12 cellular contexts compared by ENCODE assay signal in the genomic region with DNA sequence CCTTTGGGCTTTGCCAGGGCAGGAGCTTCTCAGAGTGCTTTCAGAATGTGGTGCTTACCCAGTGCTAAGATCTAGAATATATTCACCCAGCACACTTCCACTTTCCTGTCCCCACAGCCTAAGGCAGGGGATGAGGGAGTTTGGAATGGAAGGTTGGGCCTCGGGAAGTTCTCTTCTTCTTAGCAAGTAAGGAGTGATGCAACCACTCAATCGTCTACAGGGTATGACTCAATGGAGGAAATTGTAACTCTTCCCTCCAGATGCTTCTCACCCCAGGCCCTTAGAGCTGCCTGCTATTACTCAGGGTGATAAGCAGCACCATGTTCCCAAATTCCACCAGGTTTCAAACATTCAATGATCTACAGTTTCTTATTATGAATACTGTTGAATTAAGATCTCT. TPM values are rescaled to one million over a fixed set of nuclear protein-coding genes. Genes with fewer than 3 reads are reported as not detected.
A peak's percentile ranks its signal among the peaks of the same experiment; 100 is the strongest.
DNase-seq lines count a peak whose midpoint lies in the region; ATAC-seq, FAIRE-seq and TF ChIP-seq lines count a peak whose summit lies in the region.
"Had no signal": no experiment of that assay in that cellular context is flagged by ENCODE, and none has a peak within 500 bp of the region (broad histone marks: within the 10 kb centered on the region; RNA-seq: fewer than 3 reads in every experiment).

No MANE protein-coding gene starts in this region.

- H2AFZ ChIP-seq in keratinocyte (ENCODE audit: control insufficient read depth, low read length): no peak overlapping the region

- ATAC-seq in HG03520 (IDR thresholded peaks at IDR 0.05; ENCODE audit: unreplicated experiment): no peak

- H3K9me1 ChIP-seq in keratinocyte (ENCODE audit: control insufficient read depth, extremely low read depth, insufficient read depth, low read length): no peaks in the 10 kb centered on the region

- H3K27me3 ChIP-seq in keratinocyte (ENCODE audit: control insufficient read depth, extremely low read depth, insufficient read depth, low read length): peaks cover 5% of the 10 kb centered on the region

- H3K36me3 ChIP-seq in keratinocyte (ENCODE audit: control insufficient read depth in 2 of 2, extremely low read depth in 1 of 2, insufficient read depth in 2 of 2, low read length in 2 of 2): no peaks in the 10 kb centered on the region

- H3K4me2 ChIP-seq in keratinocyte (ENCODE audit: control insufficient read depth, extremely low read depth, insufficient read depth, low read depth, low read length): no peak overlapping the region
- H3K4me2 ChIP-seq: KMS-11 had no signal

- H3K4me1 ChIP-seq in keratinocyte (ENCODE audit: control insufficient read depth, extremely low read depth, insufficient read depth, low read length): peaks cover 3% of the 10 kb centered on the region

- H3K79me2 ChIP-seq in keratinocyte (ENCODE audit: control insufficient read depth, insufficient read depth, low read length): no peaks in the 10 kb centered on the region

- H3K27ac ChIP-seq in keratinocyte (ENCODE audit: control insufficient read depth, insufficient read depth, low read length): no peak overlapping the region
- H3K27ac ChIP-seq: KMS-11 had no signal

- no peaks in the 10 kb centered on the region for H3K9me3 ChIP-seq in keratinocyte (ENCODE audit: control insufficient read depth, low read depth, low read length)

- H3K4me3 ChIP-seq in keratinocyte (ENCODE audit: control insufficient read depth in 2 of 3, extremely low read depth in 1 of 3, insufficient read depth in 2 of 3, low read depth in 1 of 3, low read length in 3 of 3): no peak overlapping the region

- DNase-seq in AG20443 (ENCODE audit: low spot score) (peak; percentile 62), Kasumi-1 (lab: John Stamatoyannopoulos, UW) (peak; percentile 25 to 38), astrocyte of the hippocampus (ENCODE audit: low read depth, low spot score) (peak; percentile 35), keratinocyte (ENCODE audit: low read depth, low spot score) (peak; percentile 44), NCI-H146 (lab: John Stamatoyannopoulos, UW) (no peak), cortex of kidney (lab: John Stamatoyannopoulos, UW) (no peak), superior temporal gyrus (ENCODE audit: extremely low spot score) (no peak)
- DNase-seq: CD4-positive, alpha-beta memory T cell; H9; left cardiac atrium had no signal

- no peaks in the 10 kb centered on the region for H4K20me1 ChIP-seq in keratinocyte (ENCODE audit: control insufficient read depth, extremely low read depth, insufficient read depth, low read length)

- FAIRE-seq in keratinocyte (lab: Jason Lieb, UNC): peak; percentile 82

- dilution Hi-C loops in keratinocyte (cut with MboI; ENCODE audit: extremely low pct_ligation_motif_present, low sequenced_read_pairs): no loop called here

- no peak for TF ChIP-seq CTCF in keratinocyte (optimal IDR thresholded peaks at IDR 0.05 in 1 of 3, IDR thresholded peaks at IDR 0.05 in 1 of 3, conservative IDR thresholded peaks at IDR 0.05 in 1 of 3; ENCODE audit: extremely low read depth in 1 of 3, insufficient read depth in 2 of 3, low read length in 3 of 3)

- no peak overlapping the region for H3K9ac ChIP-seq in keratinocyte (ENCODE audit: control insufficient read depth, extremely low read depth, insufficient read depth, low read length)
- H3K9ac ChIP-seq: KMS-11 had no signal

RNA-seq across cellular contexts. Expression of a gene that starts 30.8 kb away (rescaled TPM):
- 9.4 to 20.1 TPM (median 16.3 TPM) in 3 replicates for polyA plus RNA-seq in keratinocyte
- 11.7 TPM for polyA plus RNA-seq in keratinocyte (2011; ENCODE audit: low read depth)
- polyA plus RNA-seq in keratinocyte (2011; cell fraction: cytosol; rRNA removed): 9.1 and 14.4 TPM in 2 replicates
- polyA plus RNA-seq in keratinocyte (2011; cell fraction: nucleus; rRNA removed): 9.2 and 15.1 TPM in 2 replicates
- polyA plus RNA-seq in keratinocyte (2012; ENCODE audit: low replicate concordance): 7.6 and 12.4 TPM in 2 replicates
- polyA minus RNA-seq in keratinocyte: 3.1 to 7.3 TPM (median 5.5 TPM) in 3 replicates
- 23.8 TPM for polyA minus RNA-seq in keratinocyte (2011; cell fraction: cytosol; rRNA and poly(A)+ RNA removed)
- 8.1 and 12.1 TPM in 2 replicates for polyA minus RNA-seq in keratinocyte (2011; cell fraction: nucleus; rRNA and poly(A)+ RNA removed)

RNA-seq across cellular contexts. Expression of a gene that starts 46.6 kb away (rescaled TPM):
- polyA plus RNA-seq in keratinocyte: not detected in 3 replicates
- not detected for polyA plus RNA-seq in keratinocyte (2011; ENCODE audit: low read depth)
- polyA plus RNA-seq in keratinocyte (2011; cell fraction: cytosol; rRNA removed): not detected in 2 replicates
- polyA plus RNA-seq in keratinocyte (2011; cell fraction: nucleus; rRNA removed): not detected in 2 replicates
- not detected in 2 replicates for polyA plus RNA-seq in keratinocyte (2012; ENCODE audit: low replicate concordance)
- polyA minus RNA-seq in keratinocyte: not detected in 3 replicates
- polyA minus RNA-seq in keratinocyte (2011; cell fraction: cytosol; rRNA and poly(A)+ RNA removed): not detected
- polyA minus RNA-seq in keratinocyte (2011; cell fraction: nucleus; rRNA and poly(A)+ RNA removed): not detected in 2 replicates
- polyA plus RNA-seq: CD4-positive, alpha-beta memory T cell had no signal

Comparison
In these comparisons a context has a peak if more than half of its experiments do, and no peak if none do; other contexts are left out.
1. DNase-seq: peak in AG20443 (single experiment), Kasumi-1 (2 of 2), astrocyte of the hippocampus (single experiment) and keratinocyte (single experiment); none in NCI-H146 (single experiment), cortex of kidney (single experiment) and superior temporal gyrus (single experiment).